In genomic region chr6:28607990-28608389, GRCh38 we compare ENCODE assay signal across 28 cellular contexts.
"Had no signal": no experiment of that assay in that cellular context is flagged by ENCODE, and none has a peak within 500 bp of the region (broad histone marks: within the 10 kb centered on the region; RNA-seq: fewer than 3 reads in every experiment).

No MANE protein-coding gene starts in this region.

- H3K36me3 ChIP-seq: left ventricle myocardium inferior, spleen, thyroid gland, WERI-Rb-1 had no signal

- H3K4me3 Mint-ChIP-seq: activated CD4-positive, alpha-beta T cell treated with anti-CD3 and anti-CD28 coated beads, Interleukin-2, amount 10 ng/mL, durations not matched to agents 7 days and 5 days; activated CD8-positive, alpha-beta memory T cell treated with anti-CD3 and anti-CD28 coated beads, Interleukin-2, amount 10 ng/mL, durations not matched to agents 7 days and 5 days; activated CD8-positive, alpha-beta T cell treated with anti-CD3 and anti-CD28 coated beads for 36 hours; activated T-helper 1 cell treated with anti-CD3 and anti-CD28 coated beads, Interleukin-12 subunit alpha, Interleukin-12 subunit beta, Interleukin-2, Interleukin-4 antibody, amounts not matched to agents 30 ng/mL and 10 ng/mL and 1 ng/mL, durations not matched to agents 14 hours and 24 hours and 36 hours; T-helper 2 cell treated with Interferon-gamma antibody and Interleukin-4, amounts not matched to agents 5 μg/mL and 100 μg/mL, for 36 hours had no signal

- H3K4me1 Mint-ChIP-seq: activated CD4-positive, alpha-beta T cell treated with anti-CD3 and anti-CD28 coated beads, Interleukin-2, amount 10 ng/mL, durations not matched to agents 7 days and 5 days had no signal

- H3K9me3 ChIP-seq: body of pancreas, left ventricle myocardium inferior, spleen, thyroid gland had no signal

- H3K27me3 ChIP-seq: thyroid gland had no signal

- H3K9me3 Mint-ChIP-seq: activated CD4-positive, alpha-beta T cell treated with anti-CD3 and anti-CD28 coated beads, Interleukin-2, amount 10 ng/mL, durations not matched to agents 7 days and 5 days; activated CD8-positive, alpha-beta T cell treated with anti-CD3 and anti-CD28 coated beads for 36 hours; activated T-helper 1 cell treated with anti-CD3 and anti-CD28 coated beads, Interleukin-12 subunit alpha, Interleukin-12 subunit beta, Interleukin-2, Interleukin-4 antibody, amounts not matched to agents 30 ng/mL and 10 ng/mL and 1 ng/mL, durations not matched to agents 14 hours and 24 hours and 36 hours; T-helper 2 cell treated with Interferon-gamma antibody and Interleukin-4, amounts not matched to agents 5 μg/mL and 100 μg/mL, for 36 hours had no signal

- DNase-seq: activated CD4-positive, alpha-beta T cell treated with anti-CD3 and anti-CD28 coated beads, Interleukin-2, amount 10 ng/mL, durations not matched to agents 7 days and 5 days; activated CD4-positive, CD25-positive, alpha-beta regulatory T cell treated with anti-CD3 and anti-CD28 coated beads, Interleukin-2, amount 50 U/mL, for 72 hours; activated CD8-positive, alpha-beta memory T cell treated with anti-CD3 and anti-CD28 coated beads, Interleukin-2, amount 10 ng/mL, durations not matched to agents 7 days and 5 days; activated CD8-positive, alpha-beta T cell treated with anti-CD3 and anti-CD28 coated beads for 36 hours; activated gamma-delta T cell; activated naive CD4-positive, alpha-beta T cell treated with anti-CD3 and anti-CD28 coated beads, Interleukin-2, amount 50 U/mL, for 16 hours; activated naive CD8-positive, alpha-beta T cell treated with anti-CD3 and anti-CD28 coated beads, Interleukin-2, amount 50 U/mL, for 24 hours; activated T-cell treated with anti-CD3 and anti-CD28 coated beads for 4 hours; anterior cingulate cortex; body of pancreas; central memory CD4-positive, alpha-beta T cell; dermis blood vessel endothelial cell; effector CD8-positive, alpha-beta T cell; erythroblast; foreskin keratinocyte; hypothalamus; left ventricle myocardium inferior; naive thymus-derived CD8-positive, alpha-beta T cell; retina; spleen; stimulated activated CD4-positive, alpha-beta T cell treated with anti-CD3 and anti-CD28 coated beads, Interleukin-4, amount 100 ng/mL, for 1 hour; stimulated activated naive CD4-positive, alpha-beta T cell treated with Interleukin-2 at 50 U/mL for 16 hours; T-cell; thyroid gland; WERI-Rb-1 had no signal

- H3K4me3 ChIP-seq: body of pancreas, left ventricle myocardium inferior, spleen, thyroid gland had no signal

- H3K4me1 ChIP-seq: foreskin keratinocyte, left ventricle myocardium inferior, parathyroid adenoma, thyroid gland had no signal

- ATAC-seq: activated CD8-positive, alpha-beta memory T cell treated with anti-CD3 and anti-CD28 coated beads, Interleukin-2, amount 10 ng/mL, durations not matched to agents 7 days and 5 days; activated CD8-positive, alpha-beta T cell treated with anti-CD3 and anti-CD28 coated beads for 36 hours; activated naive CD8-positive, alpha-beta T cell treated with anti-CD3 and anti-CD28 coated beads, Interleukin-2, amount 50 U/mL, for 24 hours; body of pancreas; foreskin keratinocyte; naive thymus-derived CD8-positive, alpha-beta T cell; T-cell had no signal

- H3K27ac Mint-ChIP-seq: activated CD4-positive, alpha-beta T cell treated with anti-CD3 and anti-CD28 coated beads, Interleukin-2, amount 10 ng/mL, durations not matched to agents 7 days and 5 days; activated CD8-positive, alpha-beta memory T cell treated with anti-CD3 and anti-CD28 coated beads, Interleukin-2, amount 10 ng/mL, durations not matched to agents 7 days and 5 days; activated CD8-positive, alpha-beta T cell treated with anti-CD3 and anti-CD28 coated beads for 36 hours; activated naive CD8-positive, alpha-beta T cell treated with anti-CD3 and anti-CD28 coated beads, Interleukin-2, amount 50 U/mL, for 24 hours; activated T-helper 1 cell treated with anti-CD3 and anti-CD28 coated beads, Interleukin-12 subunit alpha, Interleukin-12 subunit beta, Interleukin-2, Interleukin-4 antibody, amounts not matched to agents 30 ng/mL and 10 ng/mL and 1 ng/mL, durations not matched to agents 14 hours and 24 hours and 36 hours; naive thymus-derived CD8-positive, alpha-beta T cell; T-cell; T-helper 2 cell treated with Interferon-gamma antibody and Interleukin-4, amounts not matched to agents 5 μg/mL and 100 μg/mL, for 36 hours had no signal

- H3K36me3 Mint-ChIP-seq: activated CD8-positive, alpha-beta memory T cell treated with anti-CD3 and anti-CD28 coated beads, Interleukin-2, amount 10 ng/mL, durations not matched to agents 7 days and 5 days; T-cell had no signal

- H3K27ac ChIP-seq: body of pancreas, foreskin keratinocyte, left ventricle myocardium inferior, parathyroid adenoma, spleen, thyroid gland had no signal
